Comparison of ENCODE assay signal across 2 cellular contexts in the genomic region with DNA sequence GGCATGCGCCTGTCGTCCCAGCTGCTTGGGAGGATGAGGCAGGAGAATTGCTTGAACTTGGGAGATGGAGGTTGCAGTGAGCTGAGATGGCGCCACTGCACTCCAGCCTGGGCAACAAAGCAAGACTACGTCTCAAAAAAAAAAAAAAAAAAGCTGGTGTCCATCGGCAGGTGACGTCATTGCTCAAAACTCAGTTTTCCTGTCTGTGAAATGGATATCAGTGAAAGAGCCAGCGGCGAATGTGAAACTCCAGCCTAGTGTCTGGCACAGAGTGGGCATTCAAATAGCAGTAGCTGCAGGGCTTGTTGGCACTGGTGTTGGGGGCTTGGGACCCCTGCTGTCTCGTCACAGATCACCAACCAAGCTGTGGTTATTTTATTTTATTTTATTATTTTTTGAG.
TF ChIP-seq lines count a peak whose summit lies in the region.

No MANE protein-coding gene starts in this region.

TF ChIP-seq in HEK293T, 16 proteins besides CTCF, POLR2A, EP300 and RAD21:
- TF ChIP-seq FOXA1 (IDR thresholded peaks at IDR 0.05) (no peak), FOXM1 (IDR thresholded peaks at IDR 0.05; ENCODE audit: borderline replicate concordance) (no peak), ZNF384 (IDR thresholded peaks at IDR 0.05) (peak; percentile 54)

TF ChIP-seq in K562, 482 proteins besides CTCF, POLR2A, EP300 and RAD21:
- TF ChIP-seq RAD51 (IDR thresholded peaks at IDR 0.05; ENCODE audit: borderline replicate concordance, low read depth) (no peak), ATF7 (IDR thresholded peaks at IDR 0.05) (peak; percentile 62; the same call in 1 of the 2 replicates), ZNF354B (CRISPR knock-in tag; IDR thresholded peaks at IDR 0.05) (no peak), NCOA6 (IDR thresholded peaks at IDR 0.05) (no peak), CCAR2 (IDR thresholded peaks at IDR 0.05; ENCODE audit: low read depth, low read length) (no peak), JUND (IDR thresholded peaks at IDR 0.05; ENCODE audit: borderline replicate concordance, low read depth, low read length) (no peak), JUND (tag; IDR thresholded peaks at IDR 0.05; ENCODE audit: borderline replicate concordance, low read depth, low read length) (peak; percentile 46; the same call in 1 of the 3 replicates), NR3C1 (CRISPR knock-in tag; IDR thresholded peaks at IDR 0.05) (no peak), ZNF436 (CRISPR knock-in tag; IDR thresholded peaks at IDR 0.05) (no peak), ELF1 (tag; IDR thresholded peaks at IDR 0.05) (no peak), CREM (IDR thresholded peaks at IDR 0.05; ENCODE audit: low read depth) (0 out of 2 replicates have a peak, but pooled peaks have one; percentile 14), NFXL1 (CRISPR knock-in tag; IDR thresholded peaks at IDR 0.05) (no peak), BCOR (IDR thresholded peaks at IDR 0.05) (peak; percentile 85), SAFB (IDR thresholded peaks at IDR 0.05; ENCODE audit: borderline replicate concordance, low read depth, low read length) (no peak), NFIC (IDR thresholded peaks at IDR 0.05) (no peak), SIN3A (IDR thresholded peaks at IDR 0.05; ENCODE audit: borderline replicate concordance in 2 of 2, control insufficient read depth in 1 of 2, low read depth in 2 of 2, low read length in 2 of 2) (no peak), RFX1 (IDR thresholded peaks at IDR 0.05) (no peak), HDAC8 (tag; IDR thresholded peaks at IDR 0.05) (no peak), RBM25 (IDR thresholded peaks at IDR 0.05; ENCODE audit: low read depth, low read length, severe bottlenecking) (peak; percentile 77), SMAD1 (IDR thresholded peaks at IDR 0.05; ENCODE audit: low read depth, low read length, partially characterized antibody) (no peak), LARP7 (IDR thresholded peaks at IDR 0.05) (no peak), ZNF384 (IDR thresholded peaks at IDR 0.05; ENCODE audit: low read depth, low read length) (0 out of 2 replicates have a peak, but pooled peaks have one; percentile 32), GABPB1 (CRISPR knock-in tag; IDR thresholded peaks at IDR 0.05) (no peak), RUNX1 (IDR thresholded peaks at IDR 0.05; ENCODE audit: low read depth) (no peak), ZSCAN32 (CRISPR knock-in tag; IDR thresholded peaks at IDR 0.05) (no peak), GABPB2 (CRISPR knock-in tag; conservative IDR thresholded peaks at IDR 0.05) (no peak), FIP1L1 (IDR thresholded peaks at IDR 0.05; ENCODE audit: low read depth, low read length, poor library complexity, severe bottlenecking) (no peak), ATF1 (CRISPR knock-in tag; IDR thresholded peaks at IDR 0.05) (no peak), ATF1 (tag; IDR thresholded peaks at IDR 0.05) (peak; percentile 43; the same call in 1 of the 2 replicates), KDM1A (IDR thresholded peaks at IDR 0.05) (0 out of 4 replicates have a peak, but pooled peaks of 1 of the 2 experiments have one; percentile 25)
- TF ChIP-seq, protein P1, sequence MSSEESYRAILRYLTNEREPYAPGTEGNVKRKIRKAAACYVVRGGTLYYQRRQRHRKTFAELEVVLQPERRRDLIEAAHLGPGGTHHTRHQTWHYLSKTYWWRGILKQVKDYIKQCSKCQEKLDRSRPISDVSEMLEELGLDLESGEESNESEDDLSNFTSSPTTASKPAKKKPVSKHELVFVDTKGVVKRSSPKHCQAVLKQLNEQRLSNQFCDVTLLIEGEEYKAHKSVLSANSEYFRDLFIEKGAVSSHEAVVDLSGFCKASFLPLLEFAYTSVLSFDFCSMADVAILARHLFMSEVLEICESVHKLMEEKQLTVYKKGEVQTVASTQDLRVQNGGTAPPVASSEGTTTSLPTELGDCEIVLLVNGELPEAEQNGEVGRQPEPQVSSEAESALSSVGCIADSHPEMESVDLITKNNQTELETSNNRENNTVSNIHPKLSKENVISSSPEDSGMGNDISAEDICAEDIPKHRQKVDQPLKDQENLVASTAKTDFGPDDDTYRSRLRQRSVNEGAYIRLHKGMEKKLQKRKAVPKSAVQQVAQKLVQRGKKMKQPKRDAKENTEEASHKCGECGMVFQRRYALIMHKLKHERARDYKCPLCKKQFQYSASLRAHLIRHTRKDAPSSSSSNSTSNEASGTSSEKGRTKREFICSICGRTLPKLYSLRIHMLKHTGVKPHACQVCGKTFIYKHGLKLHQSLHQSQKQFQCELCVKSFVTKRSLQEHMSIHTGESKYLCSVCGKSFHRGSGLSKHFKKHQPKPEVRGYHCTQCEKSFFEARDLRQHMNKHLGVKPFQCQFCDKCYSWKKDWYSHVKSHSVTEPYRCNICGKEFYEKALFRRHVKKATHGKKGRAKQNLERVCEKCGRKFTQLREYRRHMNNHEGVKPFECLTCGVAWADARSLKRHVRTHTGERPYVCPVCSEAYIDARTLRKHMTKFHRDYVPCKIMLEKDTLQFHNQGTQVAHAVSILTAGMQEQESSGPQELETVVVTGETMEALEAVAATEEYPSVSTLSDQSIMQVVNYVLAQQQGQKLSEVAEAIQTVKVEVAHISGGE (CRISPR knock-in tag; IDR thresholded peaks at IDR 0.05), result no peak
- TF ChIP-seq, protein P2, sequence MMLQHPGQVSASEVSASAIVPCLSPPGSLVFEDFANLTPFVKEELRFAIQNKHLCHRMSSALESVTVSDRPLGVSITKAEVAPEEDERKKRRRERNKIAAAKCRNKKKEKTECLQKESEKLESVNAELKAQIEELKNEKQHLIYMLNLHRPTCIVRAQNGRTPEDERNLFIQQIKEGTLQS (IDR thresholded peaks at IDR 0.05), result peak; percentile 79
- TF ChIP-seq, protein P2 (CRISPR knock-in tag; conservative IDR thresholded peaks at IDR 0.05), result no peak
- TF ChIP-seq, protein P3, sequence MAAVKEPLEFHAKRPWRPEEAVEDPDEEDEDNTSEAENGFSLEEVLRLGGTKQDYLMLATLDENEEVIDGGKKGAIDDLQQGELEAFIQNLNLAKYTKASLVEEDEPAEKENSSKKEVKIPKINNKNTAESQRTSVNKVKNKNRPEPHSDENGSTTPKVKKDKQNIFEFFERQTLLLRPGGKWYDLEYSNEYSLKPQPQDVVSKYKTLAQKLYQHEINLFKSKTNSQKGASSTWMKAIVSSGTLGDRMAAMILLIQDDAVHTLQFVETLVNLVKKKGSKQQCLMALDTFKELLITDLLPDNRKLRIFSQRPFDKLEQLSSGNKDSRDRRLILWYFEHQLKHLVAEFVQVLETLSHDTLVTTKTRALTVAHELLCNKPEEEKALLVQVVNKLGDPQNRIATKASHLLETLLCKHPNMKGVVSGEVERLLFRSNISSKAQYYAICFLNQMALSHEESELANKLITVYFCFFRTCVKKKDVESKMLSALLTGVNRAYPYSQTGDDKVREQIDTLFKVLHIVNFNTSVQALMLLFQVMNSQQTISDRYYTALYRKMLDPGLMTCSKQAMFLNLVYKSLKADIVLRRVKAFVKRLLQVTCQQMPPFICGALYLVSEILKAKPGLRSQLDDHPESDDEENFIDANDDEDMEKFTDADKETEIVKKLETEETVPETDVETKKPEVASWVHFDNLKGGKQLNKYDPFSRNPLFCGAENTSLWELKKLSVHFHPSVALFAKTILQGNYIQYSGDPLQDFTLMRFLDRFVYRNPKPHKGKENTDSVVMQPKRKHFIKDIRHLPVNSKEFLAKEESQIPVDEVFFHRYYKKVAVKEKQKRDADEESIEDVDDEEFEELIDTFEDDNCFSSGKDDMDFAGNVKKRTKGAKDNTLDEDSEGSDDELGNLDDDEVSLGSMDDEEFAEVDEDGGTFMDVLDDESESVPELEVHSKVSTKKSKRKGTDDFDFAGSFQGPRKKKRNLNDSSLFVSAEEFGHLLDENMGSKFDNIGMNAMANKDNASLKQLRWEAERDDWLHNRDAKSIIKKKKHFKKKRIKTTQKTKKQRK (IDR thresholded peaks at IDR 0.05; ENCODE audit: borderline replicate concordance, low read depth, low read length), result no peak
- TF ChIP-seq, protein P4, sequence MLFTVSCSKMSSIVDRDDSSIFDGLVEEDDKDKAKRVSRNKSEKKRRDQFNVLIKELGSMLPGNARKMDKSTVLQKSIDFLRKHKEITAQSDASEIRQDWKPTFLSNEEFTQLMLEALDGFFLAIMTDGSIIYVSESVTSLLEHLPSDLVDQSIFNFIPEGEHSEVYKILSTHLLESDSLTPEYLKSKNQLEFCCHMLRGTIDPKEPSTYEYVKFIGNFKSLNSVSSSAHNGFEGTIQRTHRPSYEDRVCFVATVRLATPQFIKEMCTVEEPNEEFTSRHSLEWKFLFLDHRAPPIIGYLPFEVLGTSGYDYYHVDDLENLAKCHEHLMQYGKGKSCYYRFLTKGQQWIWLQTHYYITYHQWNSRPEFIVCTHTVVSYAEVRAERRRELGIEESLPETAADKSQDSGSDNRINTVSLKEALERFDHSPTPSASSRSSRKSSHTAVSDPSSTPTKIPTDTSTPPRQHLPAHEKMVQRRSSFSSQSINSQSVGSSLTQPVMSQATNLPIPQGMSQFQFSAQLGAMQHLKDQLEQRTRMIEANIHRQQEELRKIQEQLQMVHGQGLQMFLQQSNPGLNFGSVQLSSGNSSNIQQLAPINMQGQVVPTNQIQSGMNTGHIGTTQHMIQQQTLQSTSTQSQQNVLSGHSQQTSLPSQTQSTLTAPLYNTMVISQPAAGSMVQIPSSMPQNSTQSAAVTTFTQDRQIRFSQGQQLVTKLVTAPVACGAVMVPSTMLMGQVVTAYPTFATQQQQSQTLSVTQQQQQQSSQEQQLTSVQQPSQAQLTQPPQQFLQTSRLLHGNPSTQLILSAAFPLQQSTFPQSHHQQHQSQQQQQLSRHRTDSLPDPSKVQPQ (CRISPR knock-in tag; IDR thresholded peaks at IDR 0.05; ENCODE audit: borderline replicate concordance), result no peak
- TF ChIP-seq, protein P5, sequence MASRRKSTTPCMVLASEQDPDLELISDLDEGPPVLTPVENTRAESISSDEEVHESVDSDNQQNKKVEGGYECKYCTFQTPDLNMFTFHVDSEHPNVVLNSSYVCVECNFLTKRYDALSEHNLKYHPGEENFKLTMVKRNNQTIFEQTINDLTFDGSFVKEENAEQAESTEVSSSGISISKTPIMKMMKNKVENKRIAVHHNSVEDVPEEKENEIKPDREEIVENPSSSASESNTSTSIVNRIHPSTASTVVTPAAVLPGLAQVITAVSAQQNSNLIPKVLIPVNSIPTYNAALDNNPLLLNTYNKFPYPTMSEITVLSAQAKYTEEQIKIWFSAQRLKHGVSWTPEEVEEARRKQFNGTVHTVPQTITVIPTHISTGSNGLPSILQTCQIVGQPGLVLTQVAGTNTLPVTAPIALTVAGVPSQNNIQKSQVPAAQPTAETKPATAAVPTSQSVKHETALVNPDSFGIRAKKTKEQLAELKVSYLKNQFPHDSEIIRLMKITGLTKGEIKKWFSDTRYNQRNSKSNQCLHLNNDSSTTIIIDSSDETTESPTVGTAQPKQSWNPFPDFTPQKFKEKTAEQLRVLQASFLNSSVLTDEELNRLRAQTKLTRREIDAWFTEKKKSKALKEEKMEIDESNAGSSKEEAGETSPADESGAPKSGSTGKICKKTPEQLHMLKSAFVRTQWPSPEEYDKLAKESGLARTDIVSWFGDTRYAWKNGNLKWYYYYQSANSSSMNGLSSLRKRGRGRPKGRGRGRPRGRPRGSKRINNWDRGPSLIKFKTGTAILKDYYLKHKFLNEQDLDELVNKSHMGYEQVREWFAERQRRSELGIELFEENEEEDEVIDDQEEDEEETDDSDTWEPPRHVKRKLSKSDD (conservative IDR thresholded peaks at IDR 0.05; ENCODE audit: low read length), result no peak
- TF ChIP-seq, protein P6, sequence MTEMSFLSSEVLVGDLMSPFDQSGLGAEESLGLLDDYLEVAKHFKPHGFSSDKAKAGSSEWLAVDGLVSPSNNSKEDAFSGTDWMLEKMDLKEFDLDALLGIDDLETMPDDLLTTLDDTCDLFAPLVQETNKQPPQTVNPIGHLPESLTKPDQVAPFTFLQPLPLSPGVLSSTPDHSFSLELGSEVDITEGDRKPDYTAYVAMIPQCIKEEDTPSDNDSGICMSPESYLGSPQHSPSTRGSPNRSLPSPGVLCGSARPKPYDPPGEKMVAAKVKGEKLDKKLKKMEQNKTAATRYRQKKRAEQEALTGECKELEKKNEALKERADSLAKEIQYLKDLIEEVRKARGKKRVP (CRISPR knock-in tag; IDR thresholded peaks at IDR 0.05), result no peak
